In the genomic region with DNA sequence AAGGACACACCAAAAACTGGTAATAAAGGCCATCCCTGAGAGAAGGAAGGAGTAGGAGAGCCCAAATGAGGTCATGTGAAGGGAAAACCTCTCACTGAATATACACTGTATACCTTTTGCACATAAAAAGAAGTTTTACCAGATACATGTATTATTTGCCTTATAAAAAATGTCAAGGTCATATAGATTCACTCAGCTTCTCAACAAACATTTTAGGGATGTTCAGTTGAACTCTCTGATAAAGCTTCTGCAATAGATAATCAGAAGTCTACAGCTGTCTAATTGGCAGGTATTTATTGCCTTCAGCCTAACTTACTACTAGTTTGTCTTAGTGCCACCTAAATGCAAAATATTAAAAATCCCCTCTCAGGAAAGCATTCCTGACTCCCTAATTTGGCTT, we compare ENCODE assay signal across 21 cellular contexts.
"Had no signal": no experiment of that assay in that cellular context is flagged by ENCODE, and none has a peak within 500 bp of the region (broad histone marks: within the 10 kb centered on the region; RNA-seq: fewer than 3 reads in every experiment).

No MANE protein-coding gene starts in this region.

- H3K4me3 Mint-ChIP-seq: naive thymus-derived CD8-positive, alpha-beta T cell; neural crest cell; type B pancreatic cell had no signal

- H3K4me3 ChIP-seq: heart right ventricle, mucosa of descending colon, pancreas, smooth muscle cell, suprapubic skin, thyroid gland, uterus had no signal

- ATAC-seq: esophagus mucosa; heart right ventricle; left lobe of liver; mucosa of descending colon; naive thymus-derived CD8-positive, alpha-beta T cell; pancreas; right cardiac atrium; stimulated activated naive CD8-positive, alpha-beta T cell treated with anti-CD3 and anti-CD28 coated beads, Interleukin-15, Interleukin-2, amounts not matched to agents 100 U/mL and 50 U/mL, for 24 hours had no signal

- H3K27me3 Mint-ChIP-seq: naive thymus-derived CD8-positive, alpha-beta T cell; progenitor cell of endocrine pancreas; type B pancreatic cell had no signal

- H3K36me3 ChIP-seq: heart right ventricle, pancreas, suprapubic skin, thyroid gland, uterus had no signal

- H3K9me3 ChIP-seq: heart right ventricle, mucosa of descending colon, pancreas, suprapubic skin, thyroid gland, uterus had no signal

- H3K36me3 Mint-ChIP-seq: naive thymus-derived CD8-positive, alpha-beta T cell; type B pancreatic cell had no signal

- H3K27me3 ChIP-seq: heart right ventricle, pancreas, suprapubic skin, thyroid gland, uterus had no signal

- DNase-seq: dermis blood vessel endothelial cell; effector CD4-positive, alpha-beta T cell; heart right ventricle; hypothalamus; islet precursor cell; mammary epithelial cell; mucosa of descending colon; naive thymus-derived CD8-positive, alpha-beta T cell; pancreas; right cardiac atrium; stimulated activated CD4-positive, alpha-beta T cell treated with anti-CD3 and anti-CD28 coated beads, Interleukin-2, amount 100 ng/mL, for 48 hours; stimulated activated naive CD8-positive, alpha-beta T cell treated with anti-CD3 and anti-CD28 coated beads, Interleukin-15, Interleukin-2, amounts not matched to agents 100 U/mL and 50 U/mL, for 24 hours; thyroid gland; uterus had no signal

- H3K27ac ChIP-seq: heart right ventricle, pancreas, suprapubic skin, thyroid gland, uterus had no signal

- H3K4me2 ChIP-seq: smooth muscle cell had no signal

- H3K9me3 Mint-ChIP-seq: naive thymus-derived CD8-positive, alpha-beta T cell; neural crest cell; type B pancreatic cell had no signal

- H3K27ac Mint-ChIP-seq: type B pancreatic cell had no signal
